Comparison of ENCODE assay signal across 8 cellular contexts in the genomic region with DNA sequence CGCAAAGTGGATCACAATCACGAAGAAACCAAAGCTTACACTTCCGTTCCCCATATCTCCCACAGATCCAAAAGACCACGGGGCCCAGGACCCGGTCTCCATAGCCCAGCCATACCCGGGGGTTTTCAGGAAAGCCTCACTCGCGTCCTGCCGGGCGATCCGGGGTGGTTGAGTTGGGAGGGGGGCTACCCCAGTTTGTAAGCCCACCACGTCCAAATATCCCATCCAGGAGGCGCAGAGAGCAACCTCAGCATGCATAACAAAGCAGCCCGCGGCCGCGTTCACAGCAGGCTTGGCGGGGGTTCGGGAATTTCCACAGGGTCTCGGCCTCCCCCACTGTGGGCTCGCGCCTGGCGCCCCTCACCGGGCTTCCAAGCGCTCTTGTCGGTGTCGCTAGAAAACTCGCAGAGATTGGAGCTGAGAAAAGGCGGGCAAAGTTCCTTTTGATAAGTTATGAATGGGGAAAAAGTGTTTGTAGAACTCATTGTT. TPM values are rescaled to one million over a fixed set of nuclear protein-coding genes. Genes with fewer than 3 reads are reported as not detected.
DNase-seq lines count a peak whose midpoint lies in the region; ATAC-seq and TF ChIP-seq lines count a peak whose summit lies in the region.

No MANE protein-coding gene starts in this region.

- H3K27me3 ChIP-seq in Peyer's patch (no peaks in the 10 kb centered on the region), foreskin keratinocyte (no peaks in the 10 kb centered on the region)

- H3K4me1 ChIP-seq in Peyer's patch (peaks cover 4 to 20% (median 10%) of the 10 kb centered on the region in 4 donors), foreskin keratinocyte (no peaks in the 10 kb centered on the region)

- ATAC-seq in GM21825 (IDR thresholded peaks at IDR 0.05; ENCODE audit: unreplicated experiment) (peak; percentile 17), foreskin keratinocyte (peak; percentile 6), sciatic nerve (peak; percentile 17)

- H3K27ac ChIP-seq in Peyer's patch: peak overlapping the region in 1 of 4 donors; percentile 59
- H3K27ac ChIP-seq in foreskin keratinocyte: no peak overlapping the region

- DNase-seq in COLO668 (lab: John Stamatoyannopoulos, UW; ENCODE audit: unreplicated experiment) (peak; percentile 62), Peyer's patch (peak in 1 of 3 donors; percentile 51), foreskin keratinocyte (no peak), sciatic nerve (ENCODE audit: low spot score) (peak; percentile 63), DMS153 treated with DMSO at 0.1 percent for 48 hours (lab: John Stamatoyannopoulos, UW; ENCODE audit: unreplicated experiment) (no peak), NCI-H82 treated with DMSO at 0.1 percent for 48 hours (lab: John Stamatoyannopoulos, UW; ENCODE audit: unreplicated experiment) (no peak), DMS 273 (lab: John Stamatoyannopoulos, UW; ENCODE audit: unreplicated experiment) (no peak)

- TF ChIP-seq POLR2A in Peyer's patch (IDR thresholded peaks at IDR 0.05): no peak

- no peaks in the 10 kb centered on the region for H3K9me3 ChIP-seq in Peyer's patch

- H3K4me3 ChIP-seq in Peyer's patch: peak overlapping the region; percentile 40 to 65 (median 59)

- peaks cover 0 to 8% (median 0%) of the 10 kb centered on the region in 3 donors for H3K36me3 ChIP-seq in Peyer's patch

- TF ChIP-seq CTCF in Peyer's patch (IDR thresholded peaks at IDR 0.05): no peak
- TF ChIP-seq CTCF in foreskin keratinocyte (conservative IDR thresholded peaks at IDR 0.05): no peak

- intact Hi-C loops in sciatic nerve (cut with DNase I): loop anchor here (10.0 kb wide), 1 partner anchor 1553 kb away; no protein-coding TSS in a partner anchor

RNA-seq across cellular contexts. Expression of a gene that starts 9.5 kb away (rescaled TPM):
- total RNA-seq in Peyer's patch (10 to 100 TPM; 14.9 to 49.2 (median 30.0) TPM), foreskin keratinocyte (65.4 and 72.1 TPM in 2 replicates), sciatic nerve (21.8 TPM)
- 107 and 146 TPM in 2 replicates for polyA plus RNA-seq in foreskin keratinocyte

RNA-seq across cellular contexts. Expression of a gene that starts 14.2 kb away (rescaled TPM):
- total RNA-seq in Peyer's patch (100 to 1,000 TPM in 1 of 4 donors, 10 to 100 TPM in 3; 55.0 to 131 (median 92.4) TPM), foreskin keratinocyte (29.0 and 31.3 TPM in 2 replicates), sciatic nerve (31.9 TPM)
- polyA plus RNA-seq in foreskin keratinocyte: 20.6 and 22.6 TPM in 2 replicates

RNA-seq across cellular contexts. Expression of a gene that starts 19.0 kb away (rescaled TPM):
- total RNA-seq in Peyer's patch: 1 to 10 TPM in 1 of 4 donors, under 1 TPM in 1, not detected in 2; 0.80 to 2.6 TPM
- 0.07 and 0.10 TPM in 2 replicates for total RNA-seq in foreskin keratinocyte
- 0.08 and 0.11 TPM in 2 replicates for polyA plus RNA-seq in foreskin keratinocyte
- 0.89 TPM for total RNA-seq in sciatic nerve

RNA-seq across cellular contexts. Expression of a gene that starts 21.7 kb away (rescaled TPM):
- total RNA-seq in Peyer's patch (10 to 100 TPM; 36.3 to 54.2 (median 38.8) TPM), foreskin keratinocyte (43.9 and 44.9 TPM in 2 replicates), sciatic nerve (7.0 TPM)
- 63.5 and 65.7 TPM in 2 replicates for polyA plus RNA-seq in foreskin keratinocyte

Comparison
In these comparisons a context has a peak if more than half of its experiments do, and no peak if none do; other contexts are left out.
1. DNase-seq: peak in COLO668 (single experiment) and sciatic nerve (single experiment); none in foreskin keratinocyte (0 of 2), DMS153 treated with DMSO at 0.1 percent for 48 hours (single experiment), NCI-H82 treated with DMSO at 0.1 percent for 48 hours (single experiment) and DMS 273 (single experiment).
2. Peak in every context shown above with its lines, with median percentiles within 50 percentile points of each other: ATAC-seq.